In genomic region chr13:111287201-111287600, GRCh38 we compare ENCODE assay signal across 29 cellular contexts. TPM values are rescaled to one million over a fixed set of nuclear protein-coding genes. Genes with fewer than 3 reads are reported as not detected.
"Had no signal": no experiment of that assay in that cellular context is flagged by ENCODE, and none has a peak within 500 bp of the region (broad histone marks: within the 10 kb centered on the region; RNA-seq: fewer than 3 reads in every experiment).

No MANE protein-coding gene starts in this region.

- H3K27ac ChIP-seq: brain microvascular endothelial cell, WERI-Rb-1 had no signal

- H3K4me1 Mint-ChIP-seq: activated naive CD4-positive, alpha-beta T cell treated with anti-CD3 and anti-CD28 coated beads, Interleukin-2, amount 50 U/mL, for 24 hours had no signal

- H3K27ac Mint-ChIP-seq: activated CD8-positive, alpha-beta T cell treated with anti-CD3 and anti-CD28 coated beads, Interleukin-2, amount 10 ng/mL, durations not matched to agents 7 days and 5 days; activated naive CD4-positive, alpha-beta T cell treated with anti-CD3 and anti-CD28 coated beads, Interleukin-2, amount 50 U/mL, for 24 hours; activated T-cell treated with anti-CD3 and anti-CD28 coated beads, Interleukin-2, amount 50 U/mL, for 24 hours; activated T-helper 1 cell treated with anti-CD3 and anti-CD28 coated beads, Interleukin-12 subunit alpha, Interleukin-12 subunit beta, Interleukin-2, Interleukin-4 antibody, amounts not matched to agents 30 ng/mL and 10 ng/mL and 1 ng/mL, durations not matched to agents 14 hours and 24 hours and 36 hours had no signal

- H3K4me3 Mint-ChIP-seq: activated CD8-positive, alpha-beta T cell treated with anti-CD3 and anti-CD28 coated beads, Interleukin-2, amount 10 ng/mL, durations not matched to agents 7 days and 5 days; activated naive CD4-positive, alpha-beta T cell treated with anti-CD3 and anti-CD28 coated beads, Interleukin-2, amount 50 U/mL, for 24 hours; activated T-cell treated with anti-CD3 and anti-CD28 coated beads, Interleukin-2, amount 50 U/mL, for 24 hours; activated T-helper 1 cell treated with anti-CD3 and anti-CD28 coated beads, Interleukin-12 subunit alpha, Interleukin-12 subunit beta, Interleukin-2, Interleukin-4 antibody, amounts not matched to agents 30 ng/mL and 10 ng/mL and 1 ng/mL, durations not matched to agents 14 hours and 24 hours and 36 hours had no signal

- ATAC-seq: activated CD8-positive, alpha-beta T cell treated with anti-CD3 and anti-CD28 coated beads, Interleukin-2, amount 10 ng/mL, durations not matched to agents 7 days and 5 days; Panc1; Right ventricle myocardium inferior had no signal

- H3K27me3 Mint-ChIP-seq: activated naive CD4-positive, alpha-beta T cell treated with anti-CD3 and anti-CD28 coated beads, Interleukin-2, amount 50 U/mL, for 24 hours; activated T-cell treated with anti-CD3 and anti-CD28 coated beads, Interleukin-2, amount 50 U/mL, for 24 hours had no signal

- H3K4me2 ChIP-seq: SK-N-SH had no signal

- H3K27me3 ChIP-seq: brain microvascular endothelial cell had no signal

- H3K9ac ChIP-seq: SK-N-SH had no signal

- DNase-seq: activated CD4-positive, alpha-beta T cell treated with anti-CD3 and anti-CD28 coated beads for 4 hours; activated CD4-positive, alpha-beta T cell treated with anti-CD3 and anti-CD28 coated beads, Interleukin-2, amount 50 U/mL, for 4 hours; activated CD8-positive, alpha-beta memory T cell treated with anti-CD3 and anti-CD28 coated beads, Interleukin-2, amount 50 U/mL, for 48 hours; activated CD8-positive, alpha-beta T cell treated with anti-CD3 and anti-CD28 coated beads, Interleukin-2, amount 10 ng/mL, durations not matched to agents 7 days and 5 days; activated effector memory CD4-positive, alpha-beta T cell treated with Interleukin-2 at 50 U/mL for 16 hours; activated naive CD4-positive, alpha-beta T cell; activated T-cell treated with anti-CD3 and anti-CD28 coated beads, Interleukin-2, amount 50 U/mL, for 24 hours; brain microvascular endothelial cell; IMR-90; KBM-7; NCI-H1048; NCI-H1417 treated with DMSO at 0.1 percent for 48 hours; NCI-H1694; NCI-H2029; NCI-H2107; NCI-H510A; NCI-H526 treated with DMSO at 0.1 percent for 48 hours; NCI-H82; OCI-M1; RPMI8226; SK-N-SH; T-helper 1 cell; WERI-Rb-1 had no signal

- H3K9me3 Mint-ChIP-seq: activated naive CD4-positive, alpha-beta T cell treated with anti-CD3 and anti-CD28 coated beads, Interleukin-2, amount 50 U/mL, for 24 hours; activated T-cell treated with anti-CD3 and anti-CD28 coated beads, Interleukin-2, amount 50 U/mL, for 24 hours; activated T-helper 1 cell treated with anti-CD3 and anti-CD28 coated beads, Interleukin-12 subunit alpha, Interleukin-12 subunit beta, Interleukin-2, Interleukin-4 antibody, amounts not matched to agents 30 ng/mL and 10 ng/mL and 1 ng/mL, durations not matched to agents 14 hours and 24 hours and 36 hours had no signal

- H3K9me3 ChIP-seq: SK-N-SH had no signal

RNA-seq across cellular contexts. Expression of gene TEX29, which starts 33.2 kb away (rescaled TPM):
- total RNA-seq: activated CD8-positive, alpha-beta T cell treated with anti-CD3 and anti-CD28 coated beads, Interleukin-2, amount 10 ng/mL, durations not matched to agents 7 days and 5 days; IMR-90; LHCN-M2; M059J; Right ventricle myocardium inferior had no signal
